Comparison of ENCODE assay signal across 37 cellular contexts in the genomic region with DNA sequence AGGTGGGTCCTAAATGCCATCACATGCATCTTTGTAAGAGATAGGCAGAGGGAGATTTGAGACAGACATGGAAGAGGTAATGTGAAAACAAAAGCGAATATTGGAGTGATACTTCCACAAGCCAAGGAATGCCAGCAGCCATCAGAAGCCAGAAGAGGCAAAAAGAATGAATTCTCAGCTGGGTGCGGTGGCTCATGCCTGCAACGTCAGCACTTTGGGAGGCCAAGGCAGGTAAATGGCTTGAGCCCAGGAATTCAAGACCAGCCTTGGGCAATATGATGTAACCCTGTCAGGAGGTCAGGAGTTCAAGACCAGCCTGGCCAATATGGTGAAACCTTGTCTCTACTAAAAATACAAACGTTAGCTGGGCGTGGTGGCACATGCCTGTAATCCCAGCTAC.
"Had no signal": no experiment of that assay in that cellular context is flagged by ENCODE, and none has a peak within 500 bp of the region (broad histone marks: within the 10 kb centered on the region; RNA-seq: fewer than 3 reads in every experiment).

No MANE protein-coding gene starts in this region.

- FAIRE-seq: astrocyte, TTC549 had no signal

- ATAC-seq: activated CD8-positive, alpha-beta T cell treated with anti-CD3 and anti-CD28 coated beads for 36 hours; activated naive CD4-positive, alpha-beta T cell treated with anti-CD3 and anti-CD28 coated beads, Interleukin-2, amount 50 U/mL, for 72 hours; activated T-cell treated with anti-CD3 and anti-CD28 coated beads, Interleukin-2, amount 50 U/mL, for 4 hours; activated T-cell treated with anti-CD3 and anti-CD28 coated beads, Interleukin-2, amount 50 U/mL, for 72 hours; activated T-helper 17 cell treated with anti-CD3 and anti-CD28 coated beads, Interleukin-2, amount 50 U/mL, for 72 hours; body of pancreas had no signal

- H3K9me3 Mint-ChIP-seq: activated CD4-positive, alpha-beta memory T cell treated with anti-CD3 and anti-CD28 coated beads for 36 hours; activated CD4-positive, alpha-beta T cell treated with anti-CD3 and anti-CD28 coated beads, Interleukin-2, amount 10 ng/mL, durations not matched to agents 24 days and 14 days; activated CD8-positive, alpha-beta T cell treated with anti-CD3 and anti-CD28 coated beads for 36 hours; activated naive CD4-positive, alpha-beta T cell treated with anti-CD3 and anti-CD28 coated beads for 36 hours; activated naive CD4-positive, alpha-beta T cell treated with anti-CD3 and anti-CD28 coated beads, Interleukin-2, amount 50 U/mL, for 72 hours; activated naive CD8-positive, alpha-beta T cell treated with anti-CD3 and anti-CD28 coated beads for 36 hours; activated T-cell treated with anti-CD3 and anti-CD28 coated beads, Interleukin-2, amount 50 U/mL, for 4 hours; activated T-cell treated with anti-CD3 and anti-CD28 coated beads, Interleukin-2, amount 50 U/mL, for 72 hours; activated T-helper 1 cell treated with anti-CD3 and anti-CD28 coated beads, Interleukin-12 subunit alpha, Interleukin-12 subunit beta, Interleukin-2, Interleukin-4 antibody, amounts not matched to agents 30 ng/mL and 10 ng/mL and 1 ng/mL, durations not matched to agents 14 hours and 24 hours and 36 hours; activated T-helper 17 cell treated with anti-CD3 and anti-CD28 coated beads, Interleukin-2, amount 50 U/mL, for 72 hours; T-helper 1 cell treated with Interleukin-12 subunit alpha and Interleukin-12 subunit beta and Interleukin-4 antibody, amounts not matched to agents 30 μg/mL and 1 μg/mL, for 36 hours; T-helper 2 cell treated with Interferon-gamma antibody and Interleukin-4, amounts not matched to agents 5 μg/mL and 100 μg/mL, for 36 hours had no signal

- H3K4me3 Mint-ChIP-seq: activated B cell treated with CpG ODN at 0.5 μM for 24 hours; activated CD4-positive, alpha-beta memory T cell treated with anti-CD3 and anti-CD28 coated beads for 36 hours; activated CD4-positive, alpha-beta T cell treated with anti-CD3 and anti-CD28 coated beads, Interleukin-2, amount 10 ng/mL, durations not matched to agents 24 days and 14 days; activated CD8-positive, alpha-beta T cell treated with anti-CD3 and anti-CD28 coated beads for 36 hours; activated naive CD4-positive, alpha-beta T cell treated with anti-CD3 and anti-CD28 coated beads for 36 hours; activated naive CD8-positive, alpha-beta T cell treated with anti-CD3 and anti-CD28 coated beads for 36 hours; activated T-cell treated with anti-CD3 and anti-CD28 coated beads, Interleukin-2, amount 50 U/mL, for 4 hours; activated T-cell treated with anti-CD3 and anti-CD28 coated beads, Interleukin-2, amount 50 U/mL, for 72 hours; activated T-helper 1 cell treated with anti-CD3 and anti-CD28 coated beads, Interleukin-12 subunit alpha, Interleukin-12 subunit beta, Interleukin-2, Interleukin-4 antibody, amounts not matched to agents 30 ng/mL and 10 ng/mL and 1 ng/mL, durations not matched to agents 14 hours and 24 hours and 36 hours; activated T-helper 17 cell treated with anti-CD3 and anti-CD28 coated beads, Interleukin-2, amount 50 U/mL, for 72 hours; T-helper 1 cell treated with Interleukin-12 subunit alpha and Interleukin-12 subunit beta and Interleukin-4 antibody, amounts not matched to agents 30 μg/mL and 1 μg/mL, for 36 hours; T-helper 2 cell treated with Interferon-gamma antibody and Interleukin-4, amounts not matched to agents 5 μg/mL and 100 μg/mL, for 36 hours had no signal

- H3K36me3 ChIP-seq: adrenal gland, brain microvascular endothelial cell, breast epithelium had no signal

- H3K36me3 Mint-ChIP-seq: activated CD4-positive, alpha-beta memory T cell treated with anti-CD3 and anti-CD28 coated beads for 36 hours; activated naive CD4-positive, alpha-beta T cell treated with anti-CD3 and anti-CD28 coated beads, Interleukin-2, amount 50 U/mL, for 72 hours; activated naive CD8-positive, alpha-beta T cell treated with anti-CD3 and anti-CD28 coated beads for 36 hours had no signal

- DNase-seq: activated B cell treated with CpG ODN at 0.5 μM for 24 hours; activated CD4-positive, alpha-beta memory T cell treated with anti-CD3 and anti-CD28 coated beads for 36 hours; activated CD4-positive, alpha-beta T cell treated with anti-CD3 and anti-CD28 coated beads for 4 hours; activated CD4-positive, alpha-beta T cell treated with anti-CD3 and anti-CD28 coated beads, Interleukin-2, amount 10 ng/mL, durations not matched to agents 24 days and 14 days; activated CD4-positive, alpha-beta T cell treated with anti-CD3 and anti-CD28 coated beads, Interleukin-2, amount 50 U/mL, for 1 hour; activated CD4-positive, alpha-beta T cell treated with anti-CD3 and anti-CD28 coated beads, Interleukin-2, amount 50 U/mL, for 4 hours; activated CD4-positive, CD25-positive, alpha-beta regulatory T cell treated with anti-CD3 and anti-CD28 coated beads, Interleukin-2, amount 50 U/mL, for 72 hours; activated CD8-positive, alpha-beta memory T cell treated with anti-CD3 and anti-CD28 coated beads, Interleukin-2, amount 50 U/mL, for 4 hours; activated CD8-positive, alpha-beta T cell treated with anti-CD3 and anti-CD28 coated beads for 36 hours; activated effector memory CD4-positive, alpha-beta T cell treated with anti-CD3 and anti-CD28 coated beads, Interleukin-2, amount 50 U/mL, for 16 hours; activated gamma-delta T cell treated with Interleukin-2 at 50 U/mL for 16 hours; activated naive CD4-positive, alpha-beta T cell; activated naive CD4-positive, alpha-beta T cell treated with anti-CD3 and anti-CD28 coated beads for 36 hours; activated naive CD4-positive, alpha-beta T cell treated with anti-CD3 and anti-CD28 coated beads, Interleukin-2, amount 50 U/mL, for 16 hours; activated naive CD8-positive, alpha-beta T cell treated with anti-CD3 and anti-CD28 coated beads for 36 hours; activated T-cell treated with anti-CD3 and anti-CD28 coated beads for 4 hours; activated T-cell treated with anti-CD3 and anti-CD28 coated beads, Interleukin-2, amount 50 U/mL, for 1 hour; activated T-cell treated with anti-CD3 and anti-CD28 coated beads, Interleukin-2, amount 50 U/mL, for 4 hours; activated T-cell treated with anti-CD3 and anti-CD28 coated beads, Interleukin-2, amount 50 U/mL, for 72 hours; adrenal gland; amniotic stem cell; aorta; body of pancreas; brain microvascular endothelial cell; central memory CD4-positive, alpha-beta T cell; T-helper 1 cell; T-helper 2 cell; T-helper 9 cell had no signal

- H3K27ac Mint-ChIP-seq: activated B cell treated with CpG ODN at 0.5 μM for 24 hours; activated CD4-positive, alpha-beta memory T cell treated with anti-CD3 and anti-CD28 coated beads for 36 hours; activated CD4-positive, alpha-beta T cell treated with anti-CD3 and anti-CD28 coated beads, Interleukin-2, amount 10 ng/mL, durations not matched to agents 24 days and 14 days; activated CD8-positive, alpha-beta T cell treated with anti-CD3 and anti-CD28 coated beads for 36 hours; activated naive CD4-positive, alpha-beta T cell treated with anti-CD3 and anti-CD28 coated beads for 36 hours; activated naive CD4-positive, alpha-beta T cell treated with anti-CD3 and anti-CD28 coated beads, Interleukin-2, amount 50 U/mL, for 72 hours; activated naive CD8-positive, alpha-beta T cell treated with anti-CD3 and anti-CD28 coated beads for 36 hours; activated T-cell treated with anti-CD3 and anti-CD28 coated beads, Interleukin-2, amount 50 U/mL, for 72 hours; activated T-helper 1 cell treated with anti-CD3 and anti-CD28 coated beads, Interleukin-12 subunit alpha, Interleukin-12 subunit beta, Interleukin-2, Interleukin-4 antibody, amounts not matched to agents 30 ng/mL and 10 ng/mL and 1 ng/mL, durations not matched to agents 14 hours and 24 hours and 36 hours; activated T-helper 17 cell treated with anti-CD3 and anti-CD28 coated beads, Interleukin-2, amount 50 U/mL, for 72 hours; T-helper 1 cell treated with Interleukin-12 subunit alpha and Interleukin-12 subunit beta and Interleukin-4 antibody, amounts not matched to agents 30 μg/mL and 1 μg/mL, for 36 hours; T-helper 2 cell treated with Interferon-gamma antibody and Interleukin-4, amounts not matched to agents 5 μg/mL and 100 μg/mL, for 36 hours had no signal

- H3K9me3 ChIP-seq: adrenal gland, body of pancreas, breast epithelium had no signal

- H3K27ac ChIP-seq: adrenal gland, body of pancreas, brain microvascular endothelial cell, breast epithelium, VCaP had no signal

- H3K4me1 Mint-ChIP-seq: activated B cell treated with CpG ODN at 0.5 μM for 24 hours; activated CD4-positive, alpha-beta T cell treated with anti-CD3 and anti-CD28 coated beads, Interleukin-2, amount 10 ng/mL, durations not matched to agents 24 days and 14 days; activated naive CD8-positive, alpha-beta T cell treated with anti-CD3 and anti-CD28 coated beads for 36 hours; activated T-helper 17 cell treated with anti-CD3 and anti-CD28 coated beads, Interleukin-2, amount 50 U/mL, for 72 hours had no signal

- H3K4me3 ChIP-seq: adrenal gland, body of pancreas, breast epithelium had no signal

- H3K27me3 ChIP-seq: adrenal gland, body of pancreas, brain microvascular endothelial cell, breast epithelium had no signal

- H3K4me1 ChIP-seq: adrenal gland, body of pancreas, breast epithelium had no signal

- H3K27me3 Mint-ChIP-seq: activated CD8-positive, alpha-beta T cell treated with anti-CD3 and anti-CD28 coated beads for 36 hours; activated naive CD8-positive, alpha-beta T cell treated with anti-CD3 and anti-CD28 coated beads for 36 hours had no signal
